ENCODE assay signal across 1 cellular context in genomic region chr4:128060620-128061565, GRCh38.
TF ChIP-seq lines count a peak whose summit lies in the region.

Gene LARP1B (plus strand): TSS chr4:128061312. CDS start chr4:128074952, 13,640 bp downstream.

TF ChIP-seq in K562, 482 proteins besides CTCF, POLR2A, EP300 and RAD21 (continued from another document and continues in another):
- 0 out of 2 replicates have a peak, but pooled peaks have one; percentile 43 for TF ChIP-seq ZNF76 (CRISPR knock-in tag; IDR thresholded peaks at IDR 0.05; ENCODE audit: borderline replicate concordance)
- TF ChIP-seq ZBTB9 (CRISPR knock-in tag; IDR thresholded peaks at IDR 0.05): peak; percentile 73; the same call in 1 of the 2 replicates
- peak; percentile 21; the same call in 1 of the 2 replicates for TF ChIP-seq ZSCAN29 (IDR thresholded peaks at IDR 0.05)
- TF ChIP-seq SMARCC2 (IDR thresholded peaks at IDR 0.05; ENCODE audit: low read depth): no peak; the same call in 1 of the 2 replicates
- no peak for TF ChIP-seq SMAD2 (IDR thresholded peaks at IDR 0.05; ENCODE audit: low read depth, low read length)
- peak; percentile 75 to 79 for TF ChIP-seq NRF1 (conservative IDR thresholded peaks at IDR 0.05 in 1 of 2, IDR thresholded peaks at IDR 0.05 in 1 of 2)
- no peak for TF ChIP-seq ATF3 (IDR thresholded peaks at IDR 0.05)
- peak; percentile 69; the same call in 1 of the 2 replicates for TF ChIP-seq ATF3 (CRISPR knock-in tag; conservative IDR thresholded peaks at IDR 0.05)
- no peak for TF ChIP-seq NFATC3 (IDR thresholded peaks at IDR 0.05)
- TF ChIP-seq CBX2 (IDR thresholded peaks at IDR 0.05; ENCODE audit: insufficient read depth, low read length, poor library complexity, severe bottlenecking): no peak
- TF ChIP-seq ZKSCAN1 (IDR thresholded peaks at IDR 0.05; ENCODE audit: low read depth, low read length): no peak; the same call in 1 of the 2 replicates
- peak; percentile 74 for TF ChIP-seq TAF1 (IDR thresholded peaks at IDR 0.05; ENCODE audit: control insufficient read depth, extremely low read depth, insufficient read depth, low read length, severe bottlenecking)
- TF ChIP-seq CEBPG (CRISPR knock-in tag; IDR thresholded peaks at IDR 0.05): no peak
- no peak for TF ChIP-seq CEBPG (tag; conservative IDR thresholded peaks at IDR 0.05 in 1 of 2, IDR thresholded peaks at IDR 0.05 in 1 of 2)
- TF ChIP-seq CHD4 (IDR thresholded peaks at IDR 0.05; ENCODE audit: insufficient read depth, insufficient replicate concordance, low read depth, low read length, poor library complexity, severe bottlenecking): no peak
- peak; percentile 56; the same call in 1 of the 2 replicates for TF ChIP-seq PKNOX1 (IDR thresholded peaks at IDR 0.05)
- TF ChIP-seq ZC3H4 (CRISPR knock-in tag; IDR thresholded peaks at IDR 0.05; ENCODE audit: borderline replicate concordance): 0 out of 2 replicates have a peak, but pooled peaks have one; percentile 17
- peak; percentile 95 for TF ChIP-seq CREB3L1 (IDR thresholded peaks at IDR 0.05; ENCODE audit: borderline replicate concordance, low read depth)
- peak; percentile 59 for TF ChIP-seq POLR2B (IDR thresholded peaks at IDR 0.05; ENCODE audit: low read depth, partially characterized antibody)
- peak; percentile 30 for TF ChIP-seq PRPF4 (IDR thresholded peaks at IDR 0.05; ENCODE audit: insufficient read depth, low read depth, low read length, poor library complexity, severe bottlenecking)
- TF ChIP-seq EP400 (IDR thresholded peaks at IDR 0.05): peak; percentile 92
- 0 out of 2 replicates have a peak, but pooled peaks have one; percentile 56 for TF ChIP-seq ZNF668 (CRISPR knock-in tag; IDR thresholded peaks at IDR 0.05)
- peak; percentile 81 for TF ChIP-seq POLR2H (tag; IDR thresholded peaks at IDR 0.05; ENCODE audit: low read depth)
- TF ChIP-seq NR2F6 (CRISPR knock-in tag; IDR thresholded peaks at IDR 0.05): no peak
- TF ChIP-seq E2F1 (CRISPR knock-in tag; IDR thresholded peaks at IDR 0.05): peak; percentile 84
- TF ChIP-seq ILF3 (IDR thresholded peaks at IDR 0.05; ENCODE audit: borderline replicate concordance): peak; percentile 84; the same call in 1 of the 2 replicates
- TF ChIP-seq MAFK (IDR thresholded peaks at IDR 0.05; ENCODE audit: low read length): 0 out of 2 replicates have a peak, but pooled peaks have one; percentile 3
- TF ChIP-seq ZBTB34 (CRISPR knock-in tag; IDR thresholded peaks at IDR 0.05): no peak
- no peak for TF ChIP-seq SNIP1 (IDR thresholded peaks at IDR 0.05; ENCODE audit: low read depth)
- peak; percentile 92 for TF ChIP-seq CTBP1 (IDR thresholded peaks at IDR 0.05; ENCODE audit: borderline replicate concordance)
- TF ChIP-seq DMBX1 (CRISPR knock-in tag; IDR thresholded peaks at IDR 0.05; ENCODE audit: borderline replicate concordance): 0 out of 2 replicates have a peak, but pooled peaks have one; percentile 53
- TF ChIP-seq TEAD4 (IDR thresholded peaks at IDR 0.05; ENCODE audit: low read length): peak; percentile 3; the same call in 1 of the 2 replicates
- no peak for TF ChIP-seq TEAD4 (CRISPR knock-in tag; IDR thresholded peaks at IDR 0.05; ENCODE audit: borderline replicate concordance)
- peak; percentile 95 for TF ChIP-seq MYC (IDR thresholded peaks at IDR 0.05; ENCODE audit: low read depth, low read length)
- TF ChIP-seq MYC (CRISPR knock-in tag; IDR thresholded peaks at IDR 0.05; ENCODE audit: borderline replicate concordance, low read depth): peak; percentile 66; the same call in 1 of the 2 replicates
- TF ChIP-seq ZFX (CRISPR knock-in tag; IDR thresholded peaks at IDR 0.05): peak; percentile 98
- TF ChIP-seq ETV6 (IDR thresholded peaks at IDR 0.05; ENCODE audit: borderline replicate concordance in 1 of 2, low read depth in 2 of 2, low read length in 1 of 2): no peak
- TF ChIP-seq ETV6 (CRISPR knock-in tag; IDR thresholded peaks at IDR 0.05; ENCODE audit: borderline replicate concordance): peak; percentile 89; the same call in 1 of the 2 replicates
- TF ChIP-seq RCOR1 (IDR thresholded peaks at IDR 0.05; ENCODE audit: borderline replicate concordance in 1 of 2, low read depth in 2 of 2, low read length in 2 of 2): peak in 1 of 2 experiments; percentile 42; a peak in 2 of 4 replicates
- peak; percentile 69 for TF ChIP-seq PHF20 (IDR thresholded peaks at IDR 0.05; ENCODE audit: partially characterized antibody)
- TF ChIP-seq ZNF274 (IDR thresholded peaks at IDR 0.05; ENCODE audit: borderline replicate concordance, low read depth, low read length): no peak
- no peak for TF ChIP-seq ZNF444 (CRISPR knock-in tag; IDR thresholded peaks at IDR 0.05)
- peak in 1 of 2 experiments; percentile 84; a peak in 2 of 4 replicates for TF ChIP-seq ZNF639 (CRISPR knock-in tag; conservative IDR thresholded peaks at IDR 0.05 in 1 of 2, IDR thresholded peaks at IDR 0.05 in 1 of 2)
- peak; percentile 81 for TF ChIP-seq CXXC5 (CRISPR knock-in tag; IDR thresholded peaks at IDR 0.05)
- TF ChIP-seq PTBP1 (IDR thresholded peaks at IDR 0.05; ENCODE audit: low read depth, low read length): 0 out of 2 replicates have a peak, but pooled peaks have one; percentile 33
- no peak for TF ChIP-seq FOXM1 (IDR thresholded peaks at IDR 0.05; ENCODE audit: low read depth)
- peak; percentile 91; the same call in 1 of the 2 replicates for TF ChIP-seq FOXM1 (CRISPR knock-in tag; IDR thresholded peaks at IDR 0.05; ENCODE audit: low read depth)
- peak; percentile 70; the same call in 1 of the 2 replicates for TF ChIP-seq STAT6 (CRISPR knock-in tag; IDR thresholded peaks at IDR 0.05)
- peak; percentile 64; the same call in 1 of the 2 replicates for TF ChIP-seq ESRRA (IDR thresholded peaks at IDR 0.05; ENCODE audit: borderline replicate concordance, low read depth)
- peak; percentile 81 for TF ChIP-seq CREB1 (IDR thresholded peaks at IDR 0.05)
- peak; percentile 79 for TF ChIP-seq CREB1 (CRISPR knock-in tag; IDR thresholded peaks at IDR 0.05)
- peak; percentile 52 to 76; a peak in 3 of 4 replicates for TF ChIP-seq MNT (conservative IDR thresholded peaks at IDR 0.05)
- TF ChIP-seq FOXP4 (CRISPR knock-in tag; IDR thresholded peaks at IDR 0.05; ENCODE audit: borderline replicate concordance): no peak
